In genomic region chr1:85200870-85201339, GRCh38 we compare ENCODE assay signal across 8 cellular contexts. TPM values are rescaled to one million over a fixed set of nuclear protein-coding genes. Genes with fewer than 3 reads are reported as not detected.
DNase-seq lines count a peak whose midpoint lies in the region; ATAC-seq, FAIRE-seq and TF ChIP-seq lines count a peak whose summit lies in the region.

SYDE2 (minus strand) TSS chr1:85201016; CDS start chr1:85200996, 20 bp downstream.

- H3K79me2 ChIP-seq in H1 (ENCODE audit: control insufficient read depth in 1 of 2, insufficient read depth in 2 of 2, low read length in 2 of 2): peaks cover 0 to 39% of the 10 kb centered on the region in 2 experiments; a peak in 2 of 4 replicates

- no peak for FAIRE-seq in H1 (lab: Jason Lieb, UNC)

- peak within 1 kb of the TSS; percentile 81 for H4K91ac ChIP-seq in H1 (replicated peaks; ENCODE audit: insufficient read length, low read length)

- TF ChIP-seq RAD21 in H1 (IDR thresholded peaks at IDR 0.05 in 1 of 2, conservative IDR thresholded peaks at IDR 0.05 in 1 of 2; ENCODE audit: low read depth in 2 of 2, low read length in 2 of 2): peak in 1 of 2 experiments; percentile 1; a peak in 1 of 4 replicates

- no peaks in the 10 kb centered on the region for H3K27me3 ChIP-seq in H1 (replicated peaks in 1 of 4; ENCODE audit: control insufficient read depth in 3 of 4, extremely low read depth in 1 of 4, insufficient read depth in 3 of 4, low read length in 3 of 4)

- H2AFZ ChIP-seq in H1 (ENCODE audit: low read length): peak within 1 kb of the TSS; percentile 31; the same call in 1 of the 2 replicates

- H2BK15ac ChIP-seq in H1 (ENCODE audit: low read length): peak within 1 kb of the TSS; percentile 11; the same call in 1 of the 2 replicates

- H3K56ac ChIP-seq in H1 (replicated peaks; ENCODE audit: insufficient read length, low read depth, low read length): peak within 1 kb of the TSS; percentile 81

- peak within 1 kb of the TSS; percentile 98 for H2BK5ac ChIP-seq in H1 (ENCODE audit: low read depth, low read length)

- H3K27ac Mint-ChIP-seq in activated CD8-positive, alpha-beta T cell treated with anti-CD3 and anti-CD28 coated beads, Interleukin-2, amount 10 ng/mL, durations not matched to agents 7 days and 5 days: peak within 1 kb of the TSS; percentile 93
- peak within 1 kb of the TSS; percentile 99 for H3K27ac Mint-ChIP-seq in mesothelial cell of epicardium

- H4K5ac ChIP-seq in H1 (ENCODE audit: insufficient read length, low read depth, low read length): peak within 1 kb of the TSS; percentile 76

- no peak within 1 kb of the TSS for H3K14ac ChIP-seq in H1 (ENCODE audit: insufficient read length)

- H3K9me3 ChIP-seq in H1 (ENCODE audit: insufficient read depth in 2 of 2, low read depth in 1 of 2, low read length in 1 of 2): no peaks in the 10 kb centered on the region

- H3K23ac ChIP-seq in H1 (ENCODE audit: insufficient read length): no peak within 1 kb of the TSS

- H2AK5ac ChIP-seq in H1 (ENCODE audit: low read depth, low read length): peak within 1 kb of the TSS; percentile 14; the same call in 1 of the 2 replicates

- no peaks in the 10 kb centered on the region for H3K9me3 Mint-ChIP-seq in activated CD8-positive, alpha-beta T cell treated with anti-CD3 and anti-CD28 coated beads, Interleukin-2, amount 10 ng/mL, durations not matched to agents 7 days and 5 days (ENCODE audit: insufficient read depth)
- no peaks in the 10 kb centered on the region for H3K9me3 Mint-ChIP-seq in mesothelial cell of epicardium

- H2BK120ac ChIP-seq in H1 (replicated peaks; ENCODE audit: low read depth, low read length): no peak within 1 kb of the TSS

- H3K4me1 ChIP-seq in H1 (replicated peaks in 1 of 4; ENCODE audit: control insufficient read depth in 3 of 4, insufficient read depth in 4 of 4, low read length in 3 of 4): peaks cover 0 to 3% (median 0%) of the 10 kb centered on the region in 4 experiments; a peak in 3 of 7 replicates

- H3K4me3 ChIP-seq in H1 (ENCODE audit: extremely low read depth in 1 of 4, insufficient read depth in 2 of 4, low read depth in 3 of 4, low read length in 4 of 4): peak within 1 kb of the TSS; percentile 73 to 95 (median 84)

- 0 out of 2 replicates have a peak, but pooled peaks cover 2% of the 10 kb centered on the region for H3K79me1 ChIP-seq in H1 (ENCODE audit: low read depth, low read length)

- H3K4ac ChIP-seq in H1 (replicated peaks; ENCODE audit: insufficient read length, low read depth, low read length): peak within 1 kb of the TSS; percentile 53

- peak within 1 kb of the TSS; percentile 87 for H3K4me3 Mint-ChIP-seq in activated CD8-positive, alpha-beta T cell treated with anti-CD3 and anti-CD28 coated beads, Interleukin-2, amount 10 ng/mL, durations not matched to agents 7 days and 5 days
- peak within 1 kb of the TSS; percentile 93 for H3K4me3 Mint-ChIP-seq in mesothelial cell of epicardium

- peak within 1 kb of the TSS; percentile 73 to 93 for H3K4me2 ChIP-seq in H1 (ENCODE audit: insufficient read depth in 1 of 2, low read depth in 2 of 2, low read length in 2 of 2)

- CTCF ChIA-PET in activated CD8-positive, alpha-beta T cell treated with anti-CD3 and anti-CD28 coated beads, Interleukin-2, amount 10 ng/mL, durations not matched to agents 7 days and 5 days (lab: Charles Lee): interaction anchor here (0.7 to 3.0 kb wide), 6 partner anchors 11 to 256 kb away, joined by 3 to 11 read pairs (median 5); no protein-coding TSS in a partner anchor
- CTCF ChIA-PET in H1 (lab: Charles Lee; ENCODE audit: partially characterized antibody): interaction anchor here (1.4 to 2.0 kb wide), 4 partner anchors 29 to 90 kb away, joined by 5 to 6 read pairs (median 6); no protein-coding TSS in a partner anchor

- peak within 1 kb of the TSS; percentile 94 for H3K27ac ChIP-seq in H1 (ENCODE audit: low read depth, low read length)

- TF ChIP-seq CTCF in H1 (IDR thresholded peaks at IDR 0.05; ENCODE audit: control extremely low read depth in 1 of 3, insufficient read depth in 1 of 3, low read depth in 1 of 3, low read length in 3 of 3) (no peak), mesothelial cell of epicardium (IDR thresholded peaks at IDR 0.05; ENCODE audit: unreplicated experiment) (no peak)

- peak within 1 kb of the TSS; percentile 83 to 98 (median 86) for H3K9ac ChIP-seq in H1 (replicated peaks in 1 of 4; ENCODE audit: extremely low read depth in 1 of 4, low read depth in 3 of 4, low read length in 3 of 4)

- H2BK12ac ChIP-seq in H1 (ENCODE audit: low read depth, low read length): peak within 1 kb of the TSS; percentile 98

- no peak for TF ChIP-seq EP300 in H1 (IDR thresholded peaks at IDR 0.05; ENCODE audit: borderline replicate concordance in 1 of 2, low read depth in 2 of 2, low read length in 2 of 2)

- peaks cover 25% of the 10 kb centered on the region for H3K4me1 Mint-ChIP-seq in activated CD8-positive, alpha-beta T cell treated with anti-CD3 and anti-CD28 coated beads, Interleukin-2, amount 10 ng/mL, durations not matched to agents 7 days and 5 days (ENCODE audit: low read depth)
- H3K4me1 Mint-ChIP-seq in mesothelial cell of epicardium: peaks cover 50% of the 10 kb centered on the region

- H3K36me3 Mint-ChIP-seq in activated CD8-positive, alpha-beta T cell treated with anti-CD3 and anti-CD28 coated beads, Interleukin-2, amount 10 ng/mL, durations not matched to agents 7 days and 5 days (ENCODE audit: low read depth): peaks cover 2% of the 10 kb centered on the region
- peaks cover 2% of the 10 kb centered on the region for H3K36me3 Mint-ChIP-seq in mesothelial cell of epicardium

- 1% methylated on average over 19 of the region's 59 CpGs; no CpG with 5 or more reads in 1 of the 2 experiments for WGBS in H1 (ENCODE audit: extremely low coverage in 1 of 2, insufficient coverage in 1 of 2, insufficient read length in 1 of 2, insufficient replicate concordance in 2 of 2, low coverage in 1 of 2, low lambda C conversion rate in 2 of 2, missing lambda C conversion rate in 1 of 2), 2 experiments

- H2BK20ac ChIP-seq in H1 (ENCODE audit: low read length): 0 out of 2 replicates have a peak within 1 kb of the TSS, but pooled peaks have one; percentile 52

- H4K8ac ChIP-seq in H1 (ENCODE audit: extremely low read depth, insufficient read depth, low read length): peak within 1 kb of the TSS; percentile 97

- TF ChIP-seq POLR2A in H1 (IDR thresholded peaks at IDR 0.05; ENCODE audit: control extremely low read depth in 1 of 2, low read depth in 2 of 2, low read length in 2 of 2): peak in 1 of 2 experiments; percentile 41; a peak in 1 of 3 replicates

- peaks cover 5% of the 10 kb centered on the region for H3K27me3 Mint-ChIP-seq in activated CD8-positive, alpha-beta T cell treated with anti-CD3 and anti-CD28 coated beads, Interleukin-2, amount 10 ng/mL, durations not matched to agents 7 days and 5 days (ENCODE audit: low read depth)
- H3K27me3 Mint-ChIP-seq in mesothelial cell of epicardium (ENCODE audit: low read depth): no peaks in the 10 kb centered on the region

- peaks cover 11% of the 10 kb centered on the region for H3K23me2 ChIP-seq in H1 (ENCODE audit: low read depth, low read length)

- no peaks in the 10 kb centered on the region for H4K20me1 ChIP-seq in H1 (replicated peaks in 1 of 2; ENCODE audit: control insufficient read depth in 1 of 2, insufficient read depth in 2 of 2, low read length in 2 of 2)

- no peaks in the 10 kb centered on the region for H3K36me3 ChIP-seq in H1 (ENCODE audit: control insufficient read depth in 2 of 4, insufficient read depth in 4 of 4, low read length in 3 of 4)

- peak; percentile 80 for DNase-seq in AG08395 (ENCODE audit: low spot score)
- peak; percentile 93 for DNase-seq in NCI-H510A treated with DMSO at 0.1 percent for 48 hours (lab: John Stamatoyannopoulos, UW)
- DNase-seq in activated CD8-positive, alpha-beta T cell treated with anti-CD3 and anti-CD28 coated beads, Interleukin-2, amount 10 ng/mL, durations not matched to agents 7 days and 5 days: peak; percentile 82
- DNase-seq in H1 (ENCODE audit: low read depth in 1 of 2, low spot score in 2 of 2): peak; percentile 46 to 80
- peak; percentile 59 to 75 for DNase-seq in mesothelial cell of epicardium (ENCODE audit: low spot score in 2 of 2, unreplicated experiment in 2 of 2)
- peak; percentile 51 to 59 for DNase-seq in stimulated activated CD8-positive, alpha-beta memory T cell treated with anti-CD3 and anti-CD28 coated beads, Interleukin-15, amount 100 ng/mL, for 4 hours (ENCODE audit: low read depth in 2 of 2)

- POLR2A ChIA-PET in activated CD8-positive, alpha-beta T cell treated with anti-CD3 and anti-CD28 coated beads, Interleukin-2, amount 10 ng/mL, durations not matched to agents 7 days and 5 days (lab: Charles Lee): interaction anchor here (1.1 to 2.1 kb wide), 5 partner anchors 22 to 256 kb away, joined by 3 to 5 read pairs (median 3); partner anchors contain the start of gene BCL10
- POLR2A ChIA-PET in H1 (lab: Charles Lee; ENCODE audit: partially characterized antibody): interaction anchor here (0.7 to 3.8 kb wide), 14 partner anchors 9 to 383 kb away, joined by 3 to 17 read pairs (median 4); partner anchors contain the start of genes BCL10 and C1orf52

- ATAC-seq in GM18909 (IDR thresholded peaks at IDR 0.05; ENCODE audit: poor library complexity, unreplicated experiment): peak; percentile 71
- ATAC-seq in HG03139 (IDR thresholded peaks at IDR 0.05; ENCODE audit: unreplicated experiment): peak; percentile 65
- peak; percentile 89 for ATAC-seq in activated CD8-positive, alpha-beta T cell treated with anti-CD3 and anti-CD28 coated beads, Interleukin-2, amount 10 ng/mL, durations not matched to agents 7 days and 5 days

- H3K18ac ChIP-seq in H1 (ENCODE audit: extremely low read depth, low read length): peak within 1 kb of the TSS; percentile 98

TF ChIP-seq in H1, 55 proteins besides CTCF, POLR2A, EP300 and RAD21 (continues in another document):
- peak; percentile 35 for TF ChIP-seq ASH2L (IDR thresholded peaks at IDR 0.05; ENCODE audit: low read length)

RNA-seq across cellular contexts. Expression of gene SYDE2, which starts in this region (rescaled TPM):
- 1 to 10 TPM; 1.9 to 2.6 TPM for total RNA-seq in activated CD8-positive, alpha-beta T cell treated with anti-CD3 and anti-CD28 coated beads, Interleukin-2, amount 10 ng/mL, durations not matched to agents 7 days and 5 days
- 12.7 and 14.6 TPM in 2 replicates for total RNA-seq in H1 (2021; fragmentation: NEBNext Ultra II Directional; extraction: Animal tissue kit (Norgen Biotek cat#: 25700))
- polyA plus RNA-seq in H1 (2011; rRNA removed): 1.6 and 2.1 TPM in 2 replicates
- 2.8 TPM for polyA plus RNA-seq in H1 (2011; cell fraction: cytosol; rRNA removed)
- polyA plus RNA-seq in H1 (2011; cell fraction: nucleus; rRNA removed): 2.9 TPM
- polyA plus RNA-seq in H1 (2012, experiment 1 of 2): 1.7 to 3.3 TPM (median 2.5 TPM) in 4 replicates
- 0.25 TPM for polyA plus RNA-seq in H1 (2012, experiment 2 of 2)
- polyA plus RNA-seq in H1 (2013, experiment 1 of 2): 4.5 TPM
- polyA plus RNA-seq in H1 (2013, experiment 2 of 2): 4.1 TPM
- 13.9 and 15.8 TPM in 2 replicates for polyA minus RNA-seq in H1 (2011; rRNA and poly(A)+ RNA removed)
- 8.4 TPM for polyA minus RNA-seq in H1 (2011; cell fraction: cytosol; rRNA and poly(A)+ RNA removed)
- 18.5 TPM for polyA minus RNA-seq in H1 (2011; cell fraction: nucleus; rRNA and poly(A)+ RNA removed)
- total RNA-seq in mesothelial cell of epicardium: 40.2 to 42.4 TPM (median 41.7 TPM) in 3 replicates

Comparison
In these comparisons a context has a peak if more than half of its experiments do, and no peak if none do; other contexts are left out.
1. Peak in every context shown above with its lines: DNase-seq, ATAC-seq, H3K4me3 ChIP-seq and H3K27ac ChIP-seq.